In genomic region chr1:11850121-11850520, GRCh38 we compare ENCODE assay signal across 21 cellular contexts. TPM values are rescaled to one million over a fixed set of nuclear protein-coding genes. Genes with fewer than 3 reads are reported as not detected.
DNase-seq lines count a peak whose midpoint lies in the region; ATAC-seq, FAIRE-seq and TF ChIP-seq lines count a peak whose summit lies in the region.
"Had no signal": no experiment of that assay in that cellular context is flagged by ENCODE, and none has a peak within 500 bp of the region (broad histone marks: within the 10 kb centered on the region; RNA-seq: fewer than 3 reads in every experiment).

No MANE protein-coding gene starts in this region.

- peak overlapping the region; percentile 45 for H3K27ac Mint-ChIP-seq in T-helper 17 cell
- H3K27ac Mint-ChIP-seq: CD8-positive, alpha-beta memory T cell; H9 had no signal

- H3K27me3 ChIP-seq in HepG2 (ENCODE audit: control insufficient read depth in 1 of 2, insufficient read depth in 2 of 2, low read length in 2 of 2) (peaks cover 0 to 9% of the 10 kb centered on the region in 2 experiments; a peak in 1 of 5 replicates), right lobe of liver (no peaks in the 10 kb centered on the region), mesendoderm (ENCODE audit: insufficient read depth, low read length, poor library complexity) (no peaks in the 10 kb centered on the region)

- no peak overlapping the region for H3K18ac ChIP-seq in mesendoderm (ENCODE audit: low read length)

- H3K36me3 ChIP-seq in HepG2 (replicated peaks in 1 of 2; ENCODE audit: control insufficient read depth in 1 of 2, insufficient read depth in 2 of 2, low read length in 2 of 2): peaks cover 1 to 6% of the 10 kb centered on the region in 2 experiments; a peak in 3 of 5 replicates
- no peaks in the 10 kb centered on the region for H3K36me3 ChIP-seq in right lobe of liver
- peaks cover 1% of the 10 kb centered on the region for H3K36me3 ChIP-seq in mesendoderm (ENCODE audit: control insufficient read depth, insufficient read depth, low read length)

- no peak for ATAC-seq in HepG2
- ATAC-seq in right lobe of liver: no peak
- no peak for ATAC-seq in T-helper 17 cell
- no peak for ATAC-seq in GM21786 (IDR thresholded peaks at IDR 0.05; ENCODE audit: unreplicated experiment)
- ATAC-seq in HG02870 (IDR thresholded peaks at IDR 0.05; ENCODE audit: unreplicated experiment): no peak
- ATAC-seq: A549 had no signal

- H3K36me3 Mint-ChIP-seq in T-helper 17 cell (ENCODE audit: low read depth): peaks cover 2% of the 10 kb centered on the region

- no peaks in the 10 kb centered on the region for H3K4me1 ChIP-seq in HepG2 (ENCODE audit: insufficient read depth, low read length)
- no peaks in the 10 kb centered on the region for H3K4me1 ChIP-seq in right lobe of liver
- no peaks in the 10 kb centered on the region for H3K4me1 ChIP-seq in mesendoderm (ENCODE audit: control insufficient read depth, low read depth, low read length)
- H3K4me1 ChIP-seq: A549 had no signal

- no peak overlapping the region for H3K4me2 ChIP-seq in HepG2 (ENCODE audit: low read depth, low read length)
- no peak overlapping the region for H3K4me2 ChIP-seq in mesendoderm (ENCODE audit: low read length)
- H3K4me2 ChIP-seq: A549, KMS-11 had no signal

- no peak for FAIRE-seq in HepG2 (lab: Jason Lieb, UNC)
- FAIRE-seq: A549, D721Med, G401.6, GM12891, GM19239, HTR-8/SVneo had no signal

- H3K79me2 ChIP-seq in HepG2 (ENCODE audit: insufficient read depth, low read length) (no peaks in the 10 kb centered on the region), mesendoderm (ENCODE audit: control insufficient read depth, insufficient read depth, low read length) (no peaks in the 10 kb centered on the region)

- no peak overlapping the region for H3K4me3 Mint-ChIP-seq in T-helper 17 cell
- H3K4me3 Mint-ChIP-seq: CD8-positive, alpha-beta memory T cell; H9 had no signal

- no peak overlapping the region for H4K8ac ChIP-seq in mesendoderm (ENCODE audit: low read depth, low read length)

- BruUV-seq in HepG2 (replicated peaks; lab: Mats Ljungman, UMichigan): no TSS peak

- H3K9me3 ChIP-seq in HepG2 (ENCODE audit: low read length): no peaks in the 10 kb centered on the region
- no peaks in the 10 kb centered on the region for H3K9me3 ChIP-seq in right lobe of liver
- no peaks in the 10 kb centered on the region for H3K9me3 ChIP-seq in T-helper 17 cell (ENCODE audit: control insufficient read depth, low read length, poor library complexity, severe bottlenecking)
- H3K9me3 ChIP-seq: A549, Caco-2 had no signal

- no peak overlapping the region for H3K23ac ChIP-seq in mesendoderm (ENCODE audit: low read length)

- no peak overlapping the region for H3K4ac ChIP-seq in mesendoderm (ENCODE audit: low read depth, low read length)

- no peak for TF ChIP-seq RAD21 in HepG2 (CRISPR knock-in tag; IDR thresholded peaks at IDR 0.05)

- H2BK5ac ChIP-seq in mesendoderm (ENCODE audit: low read length): no peak overlapping the region

- H4K20me1 ChIP-seq in HepG2 (ENCODE audit: insufficient read depth, low read length): no peaks in the 10 kb centered on the region

- no peak overlapping the region for H2AK5ac ChIP-seq in mesendoderm (ENCODE audit: low read length)

- CTCF ChIA-PET in HepG2 (lab: Yijun Ruan, JAX; ENCODE audit: low intra/inter-chr PET ratio, low total read pairs): no interaction called here

- H3K56ac ChIP-seq in mesendoderm (ENCODE audit: low read length): no peak overlapping the region

- in situ Hi-C loops in HepG2 (cut with HindIII; ENCODE audit: extremely low pct_ligation_motif_present, low pct_unique_long_range_greater_than_20kb): no loop called here

- H2BK15ac ChIP-seq in mesendoderm (replicated peaks; ENCODE audit: low read depth): no peak overlapping the region

- POLR2A ChIA-PET in HepG2 (lab: Yijun Ruan, JAX): no interaction called here

- H2AFZ ChIP-seq in HepG2 (ENCODE audit: low read length): no peak overlapping the region

- H3K79me1 ChIP-seq in mesendoderm (ENCODE audit: low read length): no peaks in the 10 kb centered on the region

- H3K9ac ChIP-seq in HepG2 (ENCODE audit: insufficient read depth, low read depth, low read length) (no peak overlapping the region), mesendoderm (ENCODE audit: low read length) (no peak overlapping the region)
- H3K9ac ChIP-seq: KMS-11 had no signal

- intact Hi-C loops in HepG2 (cut with micrococcal nuclease; ENCODE audit: unreplicated experiment): no loop called here
- intact Hi-C loops in right lobe of liver (cut with DNase I): no loop called here
- intact Hi-C loops in head of caudate nucleus (cut with DNase I): no loop called here

- H4K5ac ChIP-seq in mesendoderm (ENCODE audit: low read length): no peak overlapping the region

- H3K27me3 Mint-ChIP-seq in T-helper 17 cell: peaks cover 34% of the 10 kb centered on the region

- TF ChIP-seq EP300 in HepG2 (IDR thresholded peaks at IDR 0.05; ENCODE audit: low read depth in 2 of 2, low read length in 2 of 2) (no peak), HepG2 (CRISPR knock-in tag; IDR thresholded peaks at IDR 0.05; ENCODE audit: borderline replicate concordance) (no peak)

- H2BK120ac ChIP-seq in mesendoderm (ENCODE audit: low read depth, low read length): no peak overlapping the region

- no peak overlapping the region for H3K4me3 ChIP-seq in HepG2 (replicated peaks in 1 of 3; ENCODE audit: insufficient read depth in 1 of 3, low read depth in 2 of 3, low read length in 3 of 3)
- H3K4me3 ChIP-seq in right lobe of liver: no peak overlapping the region
- H3K4me3 ChIP-seq in mesendoderm (ENCODE audit: low read length): no peak overlapping the region
- H3K4me3 ChIP-seq: A549 had no signal

- WGBS in HepG2 (ENCODE audit: low lambda C conversion rate): 51% methylated on average over 10 of the region's 10 CpGs
- 46% methylated on average over 7 of the region's 10 CpGs for WGBS in right lobe of liver (ENCODE audit: insufficient coverage, low coverage, low lambda C conversion rate, missing lambda C conversion rate)
- WGBS in mesendoderm (ENCODE audit: extremely low coverage, insufficient coverage, low lambda C conversion rate): no CpG with 5 or more reads among the region's 10 CpGs

- H3K4me1 Mint-ChIP-seq in T-helper 17 cell: no peaks in the 10 kb centered on the region
- H3K4me1 Mint-ChIP-seq: H9 had no signal

- no peak for TF ChIP-seq CTCF in HepG2 (CRISPR knock-in tag; IDR thresholded peaks at IDR 0.05)
- no peak for TF ChIP-seq CTCF in right lobe of liver (IDR thresholded peaks at IDR 0.05)

- DNase-seq in HepG2 (ENCODE audit: low spot score) (no peak), right lobe of liver (no peak), T-helper 17 cell (no peak), head of caudate nucleus (peak in 24 of 42 donors; percentile 9 to 69 (median 38)), mesendoderm (no peak)
- DNase-seq: AML-193; Caco-2; CD8-positive, alpha-beta memory T cell; GOT3; H9 had no signal

- H3K27ac ChIP-seq in HepG2 (ENCODE audit: extremely low read length, insufficient read depth, low read length) (no peak overlapping the region), right lobe of liver (no peak overlapping the region), mesendoderm (ENCODE audit: low read depth, low read length) (no peak overlapping the region)
- H3K27ac ChIP-seq: 22Rv1, A549, KMS-11 had no signal

- TF ChIP-seq POLR2A in HepG2 (IDR thresholded peaks at IDR 0.05; ENCODE audit: insufficient read depth in 1 of 2, low read depth in 2 of 2, low read length in 2 of 2) (no peak), right lobe of liver (IDR thresholded peaks at IDR 0.05) (no peak)

RNA-seq across cellular contexts. Expression of gene NPPA, which starts 2.5 kb away (rescaled TPM):
- total RNA-seq in HepG2 (2016; rRNA removed; fragmentation: Illumina TruSeq; extraction: Trizol) (not detected in 2 replicates), right lobe of liver (1 to 10 TPM in 2 of 6 experiments, under 1 TPM in 2, not detected in 2; 0.27 to 2.3 (median 1.3) TPM), T-helper 17 cell (not detected)
- total RNA-seq in HepG2 (2016; cell fraction: cytosol; rRNA removed; fragmentation: Illumina TruSeq; extraction: Trizol; ENCODE audit: low read depth): not detected in 2 replicates
- not detected in 2 replicates for total RNA-seq in HepG2 (2016; cell fraction: insoluble cytoplasmic fraction; rRNA removed; fragmentation: Illumina TruSeq; extraction: Trizol)
- total RNA-seq in HepG2 (2016; cell fraction: membrane; rRNA removed; fragmentation: Illumina TruSeq; extraction: Trizol): not detected in 2 replicates
- not detected in 2 replicates for total RNA-seq in HepG2 (2016; cell fraction: nucleus; rRNA removed; fragmentation: Illumina TruSeq; extraction: Trizol)
- polyA plus RNA-seq in HepG2 (2011; rRNA removed): not detected in 2 replicates
- not detected in 2 replicates for polyA plus RNA-seq in HepG2 (2011; cell fraction: cytosol; rRNA removed)
- not detected in 2 replicates for polyA plus RNA-seq in HepG2 (2011; cell fraction: nucleus; rRNA removed)
- polyA plus RNA-seq in HepG2 (2012): 0.92 and 1.8 TPM in 2 replicates
- polyA plus RNA-seq in HepG2 (2016; cell fraction: cytosol; fragmentation: Illumina TruSeq; extraction: Trizol; ENCODE audit: low read depth): not detected in 2 replicates
- polyA plus RNA-seq in HepG2 (2016; cell fraction: insoluble cytoplasmic fraction; fragmentation: Illumina TruSeq; extraction: Trizol; ENCODE audit: low read depth): not detected in 2 replicates
- polyA plus RNA-seq in HepG2 (2016; cell fraction: membrane; fragmentation: Illumina TruSeq; extraction: Trizol; ENCODE audit: low read depth): not detected in 2 replicates
- not detected in 2 replicates for polyA plus RNA-seq in HepG2 (2016; cell fraction: nucleus; fragmentation: Illumina TruSeq; extraction: Trizol; ENCODE audit: insufficient read depth, low read depth)
- not detected in 2 replicates for polyA minus RNA-seq in HepG2 (2011; rRNA and poly(A)+ RNA removed; ENCODE audit: low replicate concordance)
- not detected in 2 replicates for polyA minus RNA-seq in HepG2 (2011; cell fraction: cytosol; rRNA and poly(A)+ RNA removed)
- polyA minus RNA-seq in HepG2 (2011; cell fraction: nucleus; rRNA and poly(A)+ RNA removed): not detected in 2 replicates
- 0.25 TPM for polyA plus RNA-seq in mesendoderm (2013, experiment 1 of 2)
- 0.53 TPM for polyA plus RNA-seq in mesendoderm (2013, experiment 2 of 2)
- total RNA-seq: Caco-2; CD8-positive, alpha-beta memory T cell; H9 had no signal
- polyA plus RNA-seq: A549; BJ; CD8-positive, alpha-beta memory T cell had no signal

RNA-seq across cellular contexts. Expression of gene NPPB, which starts 8.6 kb away (rescaled TPM):
- total RNA-seq in HepG2 (2016; rRNA removed; fragmentation: Illumina TruSeq; extraction: Trizol) (not detected in 2 replicates), right lobe of liver (under 1 TPM in 1 of 6 experiments, not detected in 5; 0.44 TPM), T-helper 17 cell (not detected)
- not detected in 2 replicates for total RNA-seq in HepG2 (2016; cell fraction: cytosol; rRNA removed; fragmentation: Illumina TruSeq; extraction: Trizol; ENCODE audit: low read depth)
- total RNA-seq in HepG2 (2016; cell fraction: insoluble cytoplasmic fraction; rRNA removed; fragmentation: Illumina TruSeq; extraction: Trizol): 0.24 TPM in 1 of 2 replicates, not detected in the other
- total RNA-seq in HepG2 (2016; cell fraction: membrane; rRNA removed; fragmentation: Illumina TruSeq; extraction: Trizol): not detected in 2 replicates
- not detected in 2 replicates for total RNA-seq in HepG2 (2016; cell fraction: nucleus; rRNA removed; fragmentation: Illumina TruSeq; extraction: Trizol)
- 1.9 and 3.7 TPM in 2 replicates for polyA plus RNA-seq in HepG2 (2011; rRNA removed)
- 2.1 TPM in 2 replicates for polyA plus RNA-seq in HepG2 (2011; cell fraction: cytosol; rRNA removed)
- polyA plus RNA-seq in HepG2 (2011; cell fraction: nucleus; rRNA removed): 0.90 and 2.1 TPM in 2 replicates
- 0.77 and 4.3 TPM in 2 replicates for polyA plus RNA-seq in HepG2 (2012)
- polyA plus RNA-seq in HepG2 (2016; cell fraction: cytosol; fragmentation: Illumina TruSeq; extraction: Trizol; ENCODE audit: low read depth): not detected in 2 replicates
- polyA plus RNA-seq in HepG2 (2016; cell fraction: insoluble cytoplasmic fraction; fragmentation: Illumina TruSeq; extraction: Trizol; ENCODE audit: low read depth): not detected in 2 replicates
- not detected in 2 replicates for polyA plus RNA-seq in HepG2 (2016; cell fraction: membrane; fragmentation: Illumina TruSeq; extraction: Trizol; ENCODE audit: low read depth)
- polyA plus RNA-seq in HepG2 (2016; cell fraction: nucleus; fragmentation: Illumina TruSeq; extraction: Trizol; ENCODE audit: insufficient read depth, low read depth): 0.79 and 0.81 TPM in 2 replicates
- 0.56 TPM in 1 of 2 replicates, not detected in the other for polyA minus RNA-seq in HepG2 (2011; rRNA and poly(A)+ RNA removed; ENCODE audit: low replicate concordance)
- 2.6 TPM in 1 of 2 replicates, not detected in the other for polyA minus RNA-seq in HepG2 (2011; cell fraction: cytosol; rRNA and poly(A)+ RNA removed)
- polyA minus RNA-seq in HepG2 (2011; cell fraction: nucleus; rRNA and poly(A)+ RNA removed): not detected in 2 replicates
- polyA plus RNA-seq in mesendoderm (2013, experiment 1 of 2): 102 TPM
- 106 TPM for polyA plus RNA-seq in mesendoderm (2013, experiment 2 of 2)
- total RNA-seq: CD8-positive, alpha-beta memory T cell had no signal
- polyA plus RNA-seq: CD8-positive, alpha-beta memory T cell had no signal

RNA-seq across cellular contexts. Expression of gene CLCN6, which starts 44.1 kb away (rescaled TPM):
- total RNA-seq in HepG2 (2016; rRNA removed; fragmentation: Illumina TruSeq; extraction: Trizol) (10.1 and 19.3 TPM in 2 replicates), right lobe of liver (10 to 100 TPM in 2 of 6 experiments, 1 to 10 TPM in 4; 4.2 to 12.7 (median 9.2) TPM), T-helper 17 cell (10 to 100 TPM; 11.7 to 13.8 TPM)
- 3.7 and 4.0 TPM in 2 replicates for total RNA-seq in HepG2 (2016; cell fraction: cytosol; rRNA removed; fragmentation: Illumina TruSeq; extraction: Trizol; ENCODE audit: low read depth)
- total RNA-seq in HepG2 (2016; cell fraction: insoluble cytoplasmic fraction; rRNA removed; fragmentation: Illumina TruSeq; extraction: Trizol): 7.6 and 20.5 TPM in 2 replicates
- total RNA-seq in HepG2 (2016; cell fraction: membrane; rRNA removed; fragmentation: Illumina TruSeq; extraction: Trizol): 5.4 and 6.2 TPM in 2 replicates
- 39.7 and 42.7 TPM in 2 replicates for total RNA-seq in HepG2 (2016; cell fraction: nucleus; rRNA removed; fragmentation: Illumina TruSeq; extraction: Trizol)
- polyA plus RNA-seq in HepG2 (2011; rRNA removed): 14.9 and 19.9 TPM in 2 replicates
- 8.3 and 12.0 TPM in 2 replicates for polyA plus RNA-seq in HepG2 (2011; cell fraction: cytosol; rRNA removed)
- 67.2 and 84.3 TPM in 2 replicates for polyA plus RNA-seq in HepG2 (2011; cell fraction: nucleus; rRNA removed)
- 25.5 and 26.0 TPM in 2 replicates for polyA plus RNA-seq in HepG2 (2012)
- polyA plus RNA-seq in HepG2 (2016; cell fraction: cytosol; fragmentation: Illumina TruSeq; extraction: Trizol; ENCODE audit: low read depth): 1.4 and 1.6 TPM in 2 replicates
- 4.8 and 8.2 TPM in 2 replicates for polyA plus RNA-seq in HepG2 (2016; cell fraction: insoluble cytoplasmic fraction; fragmentation: Illumina TruSeq; extraction: Trizol; ENCODE audit: low read depth)
- 3.7 and 4.3 TPM in 2 replicates for polyA plus RNA-seq in HepG2 (2016; cell fraction: membrane; fragmentation: Illumina TruSeq; extraction: Trizol; ENCODE audit: low read depth)
- 103 and 104 TPM in 2 replicates for polyA plus RNA-seq in HepG2 (2016; cell fraction: nucleus; fragmentation: Illumina TruSeq; extraction: Trizol; ENCODE audit: insufficient read depth, low read depth)
- polyA minus RNA-seq in HepG2 (2011; rRNA and poly(A)+ RNA removed; ENCODE audit: low replicate concordance): 10.8 and 21.4 TPM in 2 replicates
- polyA minus RNA-seq in HepG2 (2011; cell fraction: cytosol; rRNA and poly(A)+ RNA removed): 8.2 and 9.7 TPM in 2 replicates
- 37.9 and 38.6 TPM in 2 replicates for polyA minus RNA-seq in HepG2 (2011; cell fraction: nucleus; rRNA and poly(A)+ RNA removed)
- 14.3 TPM for polyA plus RNA-seq in mesendoderm (2013, experiment 1 of 2)
- 14.5 TPM for polyA plus RNA-seq in mesendoderm (2013, experiment 2 of 2)

RNA-seq across cellular contexts. Expression of gene MTHFR, which starts 44.4 kb away (rescaled TPM):
- 5.0 and 8.2 TPM in 2 replicates for total RNA-seq in HepG2 (2016; rRNA removed; fragmentation: Illumina TruSeq; extraction: Trizol)
- total RNA-seq in HepG2 (2016; cell fraction: cytosol; rRNA removed; fragmentation: Illumina TruSeq; extraction: Trizol; ENCODE audit: low read depth): 4.1 and 5.4 TPM in 2 replicates
- 4.9 and 8.0 TPM in 2 replicates for total RNA-seq in HepG2 (2016; cell fraction: insoluble cytoplasmic fraction; rRNA removed; fragmentation: Illumina TruSeq; extraction: Trizol)
- total RNA-seq in HepG2 (2016; cell fraction: membrane; rRNA removed; fragmentation: Illumina TruSeq; extraction: Trizol): 5.9 and 7.6 TPM in 2 replicates
- 10.1 and 14.4 TPM in 2 replicates for total RNA-seq in HepG2 (2016; cell fraction: nucleus; rRNA removed; fragmentation: Illumina TruSeq; extraction: Trizol)
- polyA plus RNA-seq in HepG2 (2011; rRNA removed): 3.8 and 6.8 TPM in 2 replicates
- 2.8 and 3.4 TPM in 2 replicates for polyA plus RNA-seq in HepG2 (2011; cell fraction: cytosol; rRNA removed)
- polyA plus RNA-seq in HepG2 (2011; cell fraction: nucleus; rRNA removed): 11.8 and 13.3 TPM in 2 replicates
- 2.8 and 3.0 TPM in 2 replicates for polyA plus RNA-seq in HepG2 (2012)
- polyA plus RNA-seq in HepG2 (2016; cell fraction: cytosol; fragmentation: Illumina TruSeq; extraction: Trizol; ENCODE audit: low read depth): 0.58 and 0.61 TPM in 2 replicates
- 3.6 and 4.9 TPM in 2 replicates for polyA plus RNA-seq in HepG2 (2016; cell fraction: insoluble cytoplasmic fraction; fragmentation: Illumina TruSeq; extraction: Trizol; ENCODE audit: low read depth)
- polyA plus RNA-seq in HepG2 (2016; cell fraction: membrane; fragmentation: Illumina TruSeq; extraction: Trizol; ENCODE audit: low read depth): 0.73 and 0.76 TPM in 2 replicates
- polyA plus RNA-seq in HepG2 (2016; cell fraction: nucleus; fragmentation: Illumina TruSeq; extraction: Trizol; ENCODE audit: insufficient read depth, low read depth): 8.2 and 9.0 TPM in 2 replicates
- 19.5 and 30.6 TPM in 2 replicates for polyA minus RNA-seq in HepG2 (2011; rRNA and poly(A)+ RNA removed; ENCODE audit: low replicate concordance)
- polyA minus RNA-seq in HepG2 (2011; cell fraction: cytosol; rRNA and poly(A)+ RNA removed): 2.5 and 6.1 TPM in 2 replicates
- polyA minus RNA-seq in HepG2 (2011; cell fraction: nucleus; rRNA and poly(A)+ RNA removed): 22.8 and 22.9 TPM in 2 replicates
- total RNA-seq in right lobe of liver: 10 to 100 TPM; 10.6 to 20.1 (median 15.6) TPM
- 10 to 100 TPM; 31.5 to 35.1 TPM for total RNA-seq in T-helper 17 cell
- 6.6 TPM for polyA plus RNA-seq in mesendoderm (2013, experiment 1 of 2)
- polyA plus RNA-seq in mesendoderm (2013, experiment 2 of 2): 6.2 TPM

Comparison
In these comparisons a context has a peak if more than half of its experiments do, and no peak if none do; other contexts are left out.
1. DNase-seq: peak in head of caudate nucleus (24 of 42); none in HepG2 (single experiment), right lobe of liver (0 of 3), T-helper 17 cell (0 of 3) and mesendoderm (single experiment).